In the genomic region with DNA sequence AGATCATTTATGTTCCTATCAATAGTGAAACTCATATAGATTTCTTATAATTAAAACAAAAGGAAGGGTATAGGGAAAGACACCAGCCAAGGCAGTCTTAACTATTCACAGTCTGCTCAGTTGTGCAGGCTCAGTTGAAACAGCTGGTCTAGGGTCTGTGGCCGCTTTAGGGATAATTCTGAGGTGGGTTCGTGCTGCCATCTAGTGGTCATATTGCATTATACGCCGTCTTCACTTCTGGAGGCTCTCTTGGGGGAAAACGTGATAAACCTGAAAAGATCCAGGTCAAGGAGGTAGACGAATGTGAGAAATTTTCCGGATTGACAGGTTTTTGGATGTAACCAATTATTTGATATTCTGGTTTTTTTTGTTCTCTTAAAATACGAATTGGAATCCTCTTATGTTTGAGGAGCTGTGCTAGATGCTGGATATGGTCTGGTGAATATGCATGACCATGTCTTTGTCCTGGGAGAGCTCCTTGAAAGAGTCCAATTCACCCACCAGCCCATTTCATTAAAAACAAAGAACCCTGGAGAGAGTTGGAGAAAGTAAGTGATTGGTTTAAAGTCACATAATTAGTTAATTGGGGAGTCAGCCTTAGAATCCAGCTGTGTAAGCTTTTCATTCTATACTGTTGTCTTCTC, we compare ENCODE assay signal across 9 cellular contexts.
DNase-seq lines count a peak whose midpoint lies in the region; ATAC-seq and FAIRE-seq lines count a peak whose summit lies in the region.
"Had no signal": no experiment of that assay in that cellular context is flagged by ENCODE, and none has a peak within 500 bp of the region (broad histone marks: within the 10 kb centered on the region; RNA-seq: fewer than 3 reads in every experiment).

No MANE protein-coding gene starts in this region.

- H3K27ac ChIP-seq in CD8-positive, alpha-beta memory T cell (ENCODE audit: low read depth, low read length): no peak overlapping the region

- H3K36me3 Mint-ChIP-seq in CD8-positive, alpha-beta memory T cell: no peaks in the 10 kb centered on the region
- H3K36me3 Mint-ChIP-seq in activated CD8-positive, alpha-beta T cell treated with anti-CD3 and anti-CD28 coated beads, Interleukin-2, amount 10 ng/mL, durations not matched to agents 7 days and 5 days (ENCODE audit: low read depth): no peaks in the 10 kb centered on the region

- POLR2A ChIA-PET in CD8-positive, alpha-beta memory T cell (lab: Charles Lee): interaction anchor here (0.7 kb wide), 1 partner anchor 490 kb away, joined by 3 read pairs; no protein-coding TSS in a partner anchor
- POLR2A ChIA-PET in activated CD8-positive, alpha-beta T cell treated with anti-CD3 and anti-CD28 coated beads, Interleukin-2, amount 10 ng/mL, durations not matched to agents 7 days and 5 days (lab: Charles Lee): no interaction called here

- H3K27me3 ChIP-seq in CD8-positive, alpha-beta memory T cell (ENCODE audit: insufficient read depth, low read length, poor library complexity, severe bottlenecking): no peaks in the 10 kb centered on the region

- CTCF ChIA-PET in CD8-positive, alpha-beta memory T cell (lab: Charles Lee): interaction anchor here (0.8 to 5.3 kb wide), 17 partner anchors 9 to 1546 kb away, joined by 3 to 32 read pairs (median 4); a partner anchor contains a TSS
- CTCF ChIA-PET in activated CD8-positive, alpha-beta T cell treated with anti-CD3 and anti-CD28 coated beads, Interleukin-2, amount 10 ng/mL, durations not matched to agents 7 days and 5 days (lab: Charles Lee): interaction anchor here (0.6 to 2.7 kb wide), 38 partner anchors 9 to 1192 kb away, joined by 3 to 12 read pairs (median 4); a partner anchor contains a TSS

- H3K36me3 ChIP-seq in CD8-positive, alpha-beta memory T cell (ENCODE audit: insufficient read depth, low read length): no peaks in the 10 kb centered on the region

- H3K4me3 ChIP-seq in CD8-positive, alpha-beta memory T cell (ENCODE audit: low read length): no peak overlapping the region

- peaks cover 12 to 35% of the 10 kb centered on the region in 2 donors for H3K27me3 Mint-ChIP-seq in CD8-positive, alpha-beta memory T cell
- H3K27me3 Mint-ChIP-seq in activated CD8-positive, alpha-beta T cell treated with anti-CD3 and anti-CD28 coated beads, Interleukin-2, amount 10 ng/mL, durations not matched to agents 7 days and 5 days (ENCODE audit: low read depth): peaks cover 2% of the 10 kb centered on the region

- no peak overlapping the region for H3K27ac Mint-ChIP-seq in CD8-positive, alpha-beta memory T cell
- H3K27ac Mint-ChIP-seq in activated CD8-positive, alpha-beta T cell treated with anti-CD3 and anti-CD28 coated beads, Interleukin-2, amount 10 ng/mL, durations not matched to agents 7 days and 5 days: no peak overlapping the region
- H3K27ac Mint-ChIP-seq: T-helper 1 cell treated with Interleukin-12 subunit alpha and Interleukin-12 subunit beta and Interleukin-4 antibody, amounts not matched to agents 30 μg/mL and 1 μg/mL, for 36 hours had no signal

- no peaks in the 10 kb centered on the region for H3K9me3 ChIP-seq in CD8-positive, alpha-beta memory T cell (ENCODE audit: low read length)

- no peak overlapping the region for H3K4me3 Mint-ChIP-seq in CD8-positive, alpha-beta memory T cell
- no peak overlapping the region for H3K4me3 Mint-ChIP-seq in activated CD8-positive, alpha-beta T cell treated with anti-CD3 and anti-CD28 coated beads, Interleukin-2, amount 10 ng/mL, durations not matched to agents 7 days and 5 days
- H3K4me3 Mint-ChIP-seq: T-helper 1 cell treated with Interleukin-12 subunit alpha and Interleukin-12 subunit beta and Interleukin-4 antibody, amounts not matched to agents 30 μg/mL and 1 μg/mL, for 36 hours had no signal

- no peaks in the 10 kb centered on the region for H3K9me3 Mint-ChIP-seq in CD8-positive, alpha-beta memory T cell
- no peaks in the 10 kb centered on the region for H3K9me3 Mint-ChIP-seq in activated CD8-positive, alpha-beta T cell treated with anti-CD3 and anti-CD28 coated beads, Interleukin-2, amount 10 ng/mL, durations not matched to agents 7 days and 5 days (ENCODE audit: insufficient read depth)
- H3K9me3 Mint-ChIP-seq: T-helper 1 cell treated with Interleukin-12 subunit alpha and Interleukin-12 subunit beta and Interleukin-4 antibody, amounts not matched to agents 30 μg/mL and 1 μg/mL, for 36 hours had no signal

- peak; percentile 8 for FAIRE-seq in endometrium (lab: Jason Lieb, UNC)

- peak; percentile 20 to 55 (median 25) for DNase-seq in CD8-positive, alpha-beta memory T cell
- DNase-seq in NCI-H748 (lab: John Stamatoyannopoulos, UW; ENCODE audit: unreplicated experiment) (peak; percentile 69), midbrain (lab: John Stamatoyannopoulos, UW) (peak; percentile 78)
- DNase-seq in activated CD8-positive, alpha-beta T cell treated with anti-CD3 and anti-CD28 coated beads, Interleukin-2, amount 10 ng/mL, durations not matched to agents 7 days and 5 days: peak; percentile 66
- DNase-seq in stimulated activated CD8-positive, alpha-beta memory T cell treated with anti-CD3 and anti-CD28 coated beads, Interleukin-7, amount 100 ng/mL, for 48 hours (ENCODE audit: extremely low read depth in 1 of 2, low read depth in 1 of 2): peak; percentile 7 to 14

- H3K4me1 Mint-ChIP-seq in CD8-positive, alpha-beta memory T cell: peaks cover 0 to 6% (median 2%) of the 10 kb centered on the region in 3 donors
- H3K4me1 Mint-ChIP-seq in activated CD8-positive, alpha-beta T cell treated with anti-CD3 and anti-CD28 coated beads, Interleukin-2, amount 10 ng/mL, durations not matched to agents 7 days and 5 days (ENCODE audit: low read depth): no peaks in the 10 kb centered on the region

- H3K4me1 ChIP-seq in CD8-positive, alpha-beta memory T cell (ENCODE audit: insufficient read depth, low read length): no peaks in the 10 kb centered on the region

- ATAC-seq in GM19372 (IDR thresholded peaks at IDR 0.05; ENCODE audit: low read depth, unreplicated experiment) (peak; percentile 91), HG03439 (IDR thresholded peaks at IDR 0.05; ENCODE audit: unreplicated experiment) (peak; percentile 85)
- peak; percentile 86 for ATAC-seq in activated CD8-positive, alpha-beta T cell treated with anti-CD3 and anti-CD28 coated beads, Interleukin-2, amount 10 ng/mL, durations not matched to agents 7 days and 5 days

Comparison
In these comparisons a context has a peak if more than half of its experiments do, and no peak if none do; other contexts are left out.
1. DNase-seq: peak in every context shown above with its lines; median percentile 78 in midbrain; 69 in NCI-H748; 66 in activated CD8-positive, alpha-beta T cell treated with anti-CD3 and anti-CD28 coated beads, Interleukin-2, amount 10 ng/mL, durations not matched to agents 7 days and 5 days; 25 in CD8-positive, alpha-beta memory T cell; 10 in stimulated activated CD8-positive, alpha-beta memory T cell treated with anti-CD3 and anti-CD28 coated beads, Interleukin-7, amount 100 ng/mL, for 48 hours.